ENCODE assay signal across 17 cellular contexts in the genomic region with DNA sequence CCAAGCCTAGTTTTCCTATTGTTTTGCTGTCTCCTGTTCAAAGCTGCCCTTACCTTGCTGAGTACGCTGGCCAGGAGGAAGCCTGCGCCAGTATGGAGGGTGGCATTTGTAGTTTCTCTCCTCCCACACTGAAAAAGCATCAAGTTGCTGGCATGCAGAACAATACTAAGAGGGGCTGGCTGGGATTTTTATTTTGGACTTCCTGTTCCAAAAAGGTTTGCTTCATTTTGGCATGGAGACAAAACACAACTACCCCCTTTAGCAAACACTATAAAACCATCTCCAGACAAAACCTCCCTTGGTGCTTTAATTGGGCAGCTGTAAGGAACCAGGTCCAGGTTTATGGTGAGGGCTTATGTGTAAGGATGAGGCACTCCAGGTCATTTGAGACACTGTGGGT.
DNase-seq lines count a peak whose midpoint lies in the region; ATAC-seq and TF ChIP-seq lines count a peak whose summit lies in the region.
"Had no signal": no experiment of that assay in that cellular context is flagged by ENCODE, and none has a peak within 500 bp of the region (broad histone marks: within the 10 kb centered on the region; RNA-seq: fewer than 3 reads in every experiment).

No MANE protein-coding gene starts in this region.

- intact Hi-C loops in activated T-helper 2 cell treated with anti-CD3 and anti-CD28 coated beads, Interferon-gamma antibody, Interleukin-2, Interleukin-4, amounts not matched to agents 10 μg/mL and 5 μg/mL and 100 μg/mL, durations not matched to agents 14 hours and 24 hours and 36 hours (cut with micrococcal nuclease) = no loop called here

- H3K9me3 Mint-ChIP-seq in type B pancreatic cell = peaks cover 4% of the 10 kb centered on the region
- H3K9me3 Mint-ChIP-seq in activated T-helper 2 cell treated with anti-CD3 and anti-CD28 coated beads, Interferon-gamma antibody, Interleukin-2, Interleukin-4, amounts not matched to agents 10 μg/mL and 5 μg/mL and 100 μg/mL, durations not matched to agents 14 hours and 24 hours and 36 hours = no peaks in the 10 kb centered on the region
- H3K9me3 Mint-ChIP-seq: effector memory CD8-positive, alpha-beta T cell had no signal

- no peak for TF ChIP-seq CTCF in type B pancreatic cell (conservative IDR thresholded peaks at IDR 0.05)

- no peak for ATAC-seq in HG02970 (IDR thresholded peaks at IDR 0.05; ENCODE audit: low FRiP score, unreplicated experiment)
- ATAC-seq: activated CD8-positive, alpha-beta T cell treated with anti-CD3 and anti-CD28 coated beads, Interleukin-2, amount 10 ng/mL, durations not matched to agents 7 days and 5 days; effector memory CD8-positive, alpha-beta T cell had no signal

- H3K27ac Mint-ChIP-seq in type B pancreatic cell = peak overlapping the region; percentile 48
- no peak overlapping the region for H3K27ac Mint-ChIP-seq in activated T-helper 2 cell treated with anti-CD3 and anti-CD28 coated beads, Interferon-gamma antibody, Interleukin-2, Interleukin-4, amounts not matched to agents 10 μg/mL and 5 μg/mL and 100 μg/mL, durations not matched to agents 14 hours and 24 hours and 36 hours
- H3K27ac Mint-ChIP-seq: activated CD8-positive, alpha-beta T cell treated with anti-CD3 and anti-CD28 coated beads, Interleukin-2, amount 10 ng/mL, durations not matched to agents 7 days and 5 days; B cell; effector memory CD8-positive, alpha-beta T cell had no signal

- H3K4me1 Mint-ChIP-seq in type B pancreatic cell (ENCODE audit: unreplicated experiment) = peaks cover 39% of the 10 kb centered on the region
- H3K4me1 Mint-ChIP-seq in activated T-helper 2 cell treated with anti-CD3 and anti-CD28 coated beads, Interferon-gamma antibody, Interleukin-2, Interleukin-4, amounts not matched to agents 10 μg/mL and 5 μg/mL and 100 μg/mL, durations not matched to agents 14 hours and 24 hours and 36 hours (ENCODE audit: low read depth) = peaks cover 2% of the 10 kb centered on the region

- H3K27ac ChIP-seq in ectodermal cell (ENCODE audit: insufficient read depth, low read depth, low read length, poor library complexity, severe bottlenecking) = peak overlapping the region; percentile 72
- H3K27ac ChIP-seq: neutrophil, sigmoid colon had no signal

- H3K27me3 Mint-ChIP-seq in type B pancreatic cell = no peaks in the 10 kb centered on the region
- H3K27me3 Mint-ChIP-seq in activated T-helper 2 cell treated with anti-CD3 and anti-CD28 coated beads, Interferon-gamma antibody, Interleukin-2, Interleukin-4, amounts not matched to agents 10 μg/mL and 5 μg/mL and 100 μg/mL, durations not matched to agents 14 hours and 24 hours and 36 hours (ENCODE audit: low read depth) = peaks cover 1% of the 10 kb centered on the region
- H3K27me3 Mint-ChIP-seq: B cell had no signal

- no peak overlapping the region for H3K4me3 Mint-ChIP-seq in type B pancreatic cell
- H3K4me3 Mint-ChIP-seq in activated T-helper 2 cell treated with anti-CD3 and anti-CD28 coated beads, Interferon-gamma antibody, Interleukin-2, Interleukin-4, amounts not matched to agents 10 μg/mL and 5 μg/mL and 100 μg/mL, durations not matched to agents 14 hours and 24 hours and 36 hours (ENCODE audit: low read depth) = no peak overlapping the region
- H3K4me3 Mint-ChIP-seq: activated CD8-positive, alpha-beta T cell treated with anti-CD3 and anti-CD28 coated beads, Interleukin-2, amount 10 ng/mL, durations not matched to agents 7 days and 5 days; B cell; effector memory CD8-positive, alpha-beta T cell had no signal

- 91% methylated on average over 2 of the region's 2 CpGs for WGBS in ectodermal cell, 2 experiments

- no peaks in the 10 kb centered on the region for H3K36me3 ChIP-seq in ectodermal cell (ENCODE audit: control insufficient read depth, insufficient read depth, low read length)
- H3K36me3 ChIP-seq: neutrophil, sigmoid colon had no signal

- peak; percentile 83 for DNase-seq in NCI-H1092 (lab: John Stamatoyannopoulos, UW)
- peak; percentile 87 for DNase-seq in NCI-H345 (lab: John Stamatoyannopoulos, UW)
- DNase-seq in type B pancreatic cell (ENCODE audit: extremely low spot score, unreplicated experiment) = no peak
- no peak for DNase-seq in KBM-7
- DNase-seq in activated T-helper 2 cell treated with anti-CD3 and anti-CD28 coated beads, Interferon-gamma antibody, Interleukin-2, Interleukin-4, amounts not matched to agents 10 μg/mL and 5 μg/mL and 100 μg/mL, durations not matched to agents 14 hours and 24 hours and 36 hours (ENCODE audit: low spot score) = no peak
- DNase-seq: activated CD8-positive, alpha-beta T cell treated with anti-CD3 and anti-CD28 coated beads, Interleukin-2, amount 10 ng/mL, durations not matched to agents 7 days and 5 days; caudate nucleus; effector memory CD8-positive, alpha-beta T cell; hippocampal formation; kidney; NCI-H82; sigmoid colon; stimulated activated CD4-positive, alpha-beta T cell treated with anti-CD3 and anti-CD28 coated beads, Interleukin-1b, Interleukin-23, amount 100 ng/mL, for 48 hours had no signal

- no peak overlapping the region for H3K4me3 ChIP-seq in ectodermal cell (ENCODE audit: insufficient read depth, low read depth, low read length)
- H3K4me3 ChIP-seq: sigmoid colon had no signal

- no peaks in the 10 kb centered on the region for H3K9me3 ChIP-seq in ectodermal cell (ENCODE audit: control insufficient read depth, low read length)
- H3K9me3 ChIP-seq: neutrophil, sigmoid colon had no signal

- H3K4me1 ChIP-seq in ectodermal cell (ENCODE audit: control insufficient read depth, insufficient read depth, low read length) = peaks cover 47% of the 10 kb centered on the region

- in situ Hi-C loops in KBM-7 (cut with MboI; ENCODE audit: low pct_unique_long_range_greater_than_20kb, low sequenced_read_pairs) = no loop called here

- H3K27me3 ChIP-seq in ectodermal cell (ENCODE audit: control insufficient read depth, insufficient read depth, low read length, poor library complexity, severe bottlenecking) = no peaks in the 10 kb centered on the region
- H3K27me3 ChIP-seq: neutrophil, sigmoid colon had no signal

- no peaks in the 10 kb centered on the region for H3K36me3 Mint-ChIP-seq in type B pancreatic cell
- no peaks in the 10 kb centered on the region for H3K36me3 Mint-ChIP-seq in activated T-helper 2 cell treated with anti-CD3 and anti-CD28 coated beads, Interferon-gamma antibody, Interleukin-2, Interleukin-4, amounts not matched to agents 10 μg/mL and 5 μg/mL and 100 μg/mL, durations not matched to agents 14 hours and 24 hours and 36 hours (ENCODE audit: low read depth)

Comparison
In these comparisons a context has a peak if more than half of its experiments do, and no peak if none do; other contexts are left out.
1. DNase-seq: peak in NCI-H1092 (single experiment) and NCI-H345 (single experiment); none in type B pancreatic cell (single experiment), KBM-7 (single experiment) and activated T-helper 2 cell treated with anti-CD3 and anti-CD28 coated beads, Interferon-gamma antibody, Interleukin-2, Interleukin-4, amounts not matched to agents 10 μg/mL and 5 μg/mL and 100 μg/mL, durations not matched to agents 14 hours and 24 hours and 36 hours (single experiment).